ENCODE assay signal across 8 cellular contexts in the genomic region with DNA sequence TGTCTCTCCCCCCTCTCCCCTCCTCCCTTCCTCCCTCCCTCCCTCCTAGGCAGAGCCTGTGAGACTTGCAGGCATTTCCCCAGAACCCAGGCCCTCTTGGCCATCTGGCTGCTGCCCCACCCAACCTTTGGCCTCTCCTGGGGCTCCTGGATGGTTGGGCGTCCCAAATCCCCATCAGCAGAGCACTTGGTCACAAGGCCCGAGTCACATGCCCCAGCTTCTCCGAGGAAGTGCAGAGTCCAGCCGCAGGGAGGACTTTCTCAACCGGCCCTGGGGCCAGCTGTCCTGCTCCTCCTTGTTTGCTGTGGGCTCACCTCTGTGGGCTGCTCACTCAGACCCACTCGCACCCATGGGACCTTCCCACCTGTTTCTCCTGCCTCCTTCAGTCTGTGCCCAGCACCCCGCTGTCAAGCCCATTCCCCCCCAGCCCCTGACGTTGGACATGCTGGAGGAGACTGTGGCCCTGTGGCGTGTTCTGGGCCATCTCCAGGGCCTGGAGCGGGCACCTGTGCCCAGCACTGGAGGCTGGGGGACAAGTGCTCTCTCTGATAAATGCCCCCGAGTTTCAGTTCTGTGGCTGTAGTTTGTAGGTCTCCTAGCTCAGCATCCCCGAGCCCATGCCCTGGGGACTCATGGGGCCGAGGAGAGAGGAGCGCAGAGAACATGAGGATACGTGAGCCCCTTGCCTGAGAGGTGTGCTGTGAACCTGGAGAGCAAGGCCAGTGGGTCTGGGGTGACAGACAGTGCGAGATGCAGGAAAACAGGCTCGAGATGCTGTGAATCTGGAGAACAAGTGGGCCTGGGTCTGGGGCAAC. TPM values are rescaled to one million over a fixed set of nuclear protein-coding genes. Genes with fewer than 3 reads are reported as not detected.
DNase-seq lines count a peak whose midpoint lies in the region; ATAC-seq and TF ChIP-seq lines count a peak whose summit lies in the region.

No MANE protein-coding gene starts in this region.

- H3K4me1 ChIP-seq in BLaER1, result peaks cover 99% of the 10 kb centered on the region
- H3K4me1 ChIP-seq in Peyer's patch, result peaks cover 3 to 40% (median 11%) of the 10 kb centered on the region in 4 donors

- H3K27me3 ChIP-seq in BLaER1 (no peaks in the 10 kb centered on the region), Peyer's patch (no peaks in the 10 kb centered on the region)

- no peaks in the 10 kb centered on the region for H3K9me3 Mint-ChIP-seq in osteocyte (ENCODE audit: unreplicated experiment)

- peak overlapping the region; percentile 100 for H3K4me2 ChIP-seq in BLaER1

- peaks cover 7% of the 10 kb centered on the region for H3K36me3 Mint-ChIP-seq in osteocyte (ENCODE audit: unreplicated experiment)

- H3K27ac ChIP-seq in BLaER1, result peak overlapping the region; percentile 83
- H3K27ac ChIP-seq in Peyer's patch, result peak overlapping the region; percentile 7 to 59 (median 42)

- H3K4me1 Mint-ChIP-seq in osteocyte (ENCODE audit: unreplicated experiment), result peaks cover 37% of the 10 kb centered on the region

- TF ChIP-seq CTCF in Peyer's patch (IDR thresholded peaks at IDR 0.05) (no peak), fibroblast of mammary gland (conservative IDR thresholded peaks at IDR 0.05; ENCODE audit: control insufficient read depth, insufficient read depth, low read depth, low read length) (no peak), osteocyte (IDR thresholded peaks at IDR 0.05) (no peak)

- no peak for TF ChIP-seq POLR2A in Peyer's patch (IDR thresholded peaks at IDR 0.05)

- no peak overlapping the region for H3K4me3 Mint-ChIP-seq in osteocyte (ENCODE audit: unreplicated experiment)

- H3K36me3 ChIP-seq in BLaER1, result peaks cover 12% of the 10 kb centered on the region; the same call in 1 of the 2 replicates
- no peaks in the 10 kb centered on the region for H3K36me3 ChIP-seq in Peyer's patch

- ATAC-seq in GM18861 (IDR thresholded peaks at IDR 0.05; ENCODE audit: unreplicated experiment) (no peak), GM21381 (IDR thresholded peaks at IDR 0.05; ENCODE audit: unreplicated experiment) (no peak), GM21576 (IDR thresholded peaks at IDR 0.05; ENCODE audit: unreplicated experiment) (no peak), HG02610 (IDR thresholded peaks at IDR 0.05; ENCODE audit: unreplicated experiment) (no peak)

- H3K4me3 ChIP-seq in BLaER1 (peak overlapping the region; percentile 53), Peyer's patch (no peak overlapping the region), fibroblast of mammary gland (ENCODE audit: control insufficient read depth, low read depth, low read length) (no peak overlapping the region)

- H4K20me1 ChIP-seq in BLaER1, result peaks cover 84% of the 10 kb centered on the region

- H3K27ac Mint-ChIP-seq in osteocyte (ENCODE audit: unreplicated experiment), result peak overlapping the region; percentile 60

- H3K9ac ChIP-seq in BLaER1, result peak overlapping the region; percentile 73

- H3K27me3 Mint-ChIP-seq in osteocyte (ENCODE audit: unreplicated experiment), result no peaks in the 10 kb centered on the region

- DNase-seq in Peyer's patch, result peak in 1 of 3 donors; percentile 78
- peak; percentile 50 for DNase-seq in fibroblast of mammary gland (ENCODE audit: low read depth)
- DNase-seq in osteocyte (ENCODE audit: extremely low spot score, unreplicated experiment), result no peak

- H3K9me3 ChIP-seq in BLaER1 (no peaks in the 10 kb centered on the region), Peyer's patch (no peaks in the 10 kb centered on the region)

RNA-seq across cellular contexts. Expression of gene ZNF750, which starts 42.3 kb away (rescaled TPM):
- total RNA-seq in Peyer's patch, result not detected
- total RNA-seq in osteocyte, result not detected in 2 replicates
